12 cellular contexts compared by ENCODE assay signal in genomic region chr17:27808629-27809028, GRCh38. TPM values are rescaled to one million over a fixed set of nuclear protein-coding genes. Genes with fewer than 3 reads are reported as not detected.
DNase-seq lines count a peak whose midpoint lies in the region; ATAC-seq and TF ChIP-seq lines count a peak whose summit lies in the region.
"Had no signal": no experiment of that assay in that cellular context is flagged by ENCODE, and none has a peak within 500 bp of the region (broad histone marks: within the 10 kb centered on the region; RNA-seq: fewer than 3 reads in every experiment).

No MANE protein-coding gene starts in this region.

- ATAC-seq in HG02610 (IDR thresholded peaks at IDR 0.05; ENCODE audit: unreplicated experiment), result peak; percentile 23
- ATAC-seq in sciatic nerve, result no peak
- no peak for ATAC-seq in GM21390 (IDR thresholded peaks at IDR 0.05; ENCODE audit: unreplicated experiment)

- peak overlapping the region; percentile 96 for H3K27ac Mint-ChIP-seq in activated CD4-positive, alpha-beta T cell treated with anti-CD3 and anti-CD28 coated beads, Interleukin-2, amount 10 ng/mL, durations not matched to agents 7 days and 5 days
- peak overlapping the region; percentile 86 for H3K27ac Mint-ChIP-seq in activated T-helper 2 cell treated with anti-CD3 and anti-CD28 coated beads, Interferon-gamma antibody, Interleukin-2, Interleukin-4, amounts not matched to agents 10 μg/mL and 5 μg/mL and 100 μg/mL, durations not matched to agents 14 hours and 24 hours and 36 hours

- intact Hi-C loops in activated T-helper 2 cell treated with anti-CD3 and anti-CD28 coated beads, Interferon-gamma antibody, Interleukin-2, Interleukin-4, amounts not matched to agents 10 μg/mL and 5 μg/mL and 100 μg/mL, durations not matched to agents 14 hours and 24 hours and 36 hours (cut with micrococcal nuclease), result loop anchor here (2.0 to 5.0 kb wide), 2 partner anchors 51 to 238 kb away; no protein-coding TSS in a partner anchor
- intact Hi-C loops in spleen (cut with DNase I; ENCODE audit: low total_unique reads), result loop anchor here (10.0 kb wide), 1 partner anchor 446 kb away; no protein-coding TSS in a partner anchor
- intact Hi-C loops in sciatic nerve (cut with DNase I), result no loop called here

- POLR2A ChIA-PET in activated CD4-positive, alpha-beta T cell treated with anti-CD3 and anti-CD28 coated beads, Interleukin-2, amount 10 ng/mL, durations not matched to agents 7 days and 5 days (lab: Charles Lee), result interaction anchor here (1.5 kb wide), 1 partner anchor 70 kb away, joined by 12 read pairs; no protein-coding TSS in a partner anchor

- H3K27ac ChIP-seq in spleen, result peak overlapping the region in 6 of 8 donors; percentile 64 to 84 (median 74)
- H3K27ac ChIP-seq in coronary artery, result no peak overlapping the region

- peaks cover 14% of the 10 kb centered on the region for H3K9me3 Mint-ChIP-seq in activated CD4-positive, alpha-beta T cell treated with anti-CD3 and anti-CD28 coated beads, Interleukin-2, amount 10 ng/mL, durations not matched to agents 7 days and 5 days
- H3K9me3 Mint-ChIP-seq in activated T-helper 2 cell treated with anti-CD3 and anti-CD28 coated beads, Interferon-gamma antibody, Interleukin-2, Interleukin-4, amounts not matched to agents 10 μg/mL and 5 μg/mL and 100 μg/mL, durations not matched to agents 14 hours and 24 hours and 36 hours, result peaks cover 4% of the 10 kb centered on the region
- H3K9me3 Mint-ChIP-seq: IgD-negative memory B cell had no signal

- CTCF ChIA-PET in activated CD4-positive, alpha-beta T cell treated with anti-CD3 and anti-CD28 coated beads, Interleukin-2, amount 10 ng/mL, durations not matched to agents 7 days and 5 days (lab: Charles Lee), result interaction anchor here (0.5 to 14.8 kb wide), 7 partner anchors 13 to 455 kb away, joined by 3 to 225 read pairs (median 3); partner anchors contain the start of gene LYRM9

- TF ChIP-seq POLR2A in spleen (IDR thresholded peaks at IDR 0.05), result no peak

- no peaks in the 10 kb centered on the region for H3K27me3 ChIP-seq in spleen (replicated peaks in 1 of 7)
- H3K27me3 ChIP-seq: left lung had no signal

- 54 to 65% (median 56%) methylated on average over 3 to 4 of the region's 4 CpGs for WGBS in spleen, 5 donors

- H3K36me3 Mint-ChIP-seq in activated CD4-positive, alpha-beta T cell treated with anti-CD3 and anti-CD28 coated beads, Interleukin-2, amount 10 ng/mL, durations not matched to agents 7 days and 5 days (ENCODE audit: low read depth), result peaks cover 15% of the 10 kb centered on the region
- peaks cover 7% of the 10 kb centered on the region for H3K36me3 Mint-ChIP-seq in activated T-helper 2 cell treated with anti-CD3 and anti-CD28 coated beads, Interferon-gamma antibody, Interleukin-2, Interleukin-4, amounts not matched to agents 10 μg/mL and 5 μg/mL and 100 μg/mL, durations not matched to agents 14 hours and 24 hours and 36 hours (ENCODE audit: low read depth)

- no peak for TF ChIP-seq CTCF in spleen (IDR thresholded peaks at IDR 0.05 in 8 of 11, conservative IDR thresholded peaks at IDR 0.05 in 3 of 11)
- TF ChIP-seq CTCF in coronary artery (IDR thresholded peaks at IDR 0.05), result no peak

- H3K4me3 ChIP-seq in spleen, result no peak overlapping the region
- H3K4me3 ChIP-seq in coronary artery, result no peak overlapping the region
- H3K4me3 ChIP-seq: left lung had no signal

- no peaks in the 10 kb centered on the region for H3K9me3 ChIP-seq in spleen
- H3K9me3 ChIP-seq: left lung had no signal

- no peaks in the 10 kb centered on the region for H3K27me3 Mint-ChIP-seq in activated CD4-positive, alpha-beta T cell treated with anti-CD3 and anti-CD28 coated beads, Interleukin-2, amount 10 ng/mL, durations not matched to agents 7 days and 5 days
- H3K27me3 Mint-ChIP-seq in activated T-helper 2 cell treated with anti-CD3 and anti-CD28 coated beads, Interferon-gamma antibody, Interleukin-2, Interleukin-4, amounts not matched to agents 10 μg/mL and 5 μg/mL and 100 μg/mL, durations not matched to agents 14 hours and 24 hours and 36 hours (ENCODE audit: low read depth), result no peaks in the 10 kb centered on the region
- H3K27me3 Mint-ChIP-seq: IgD-negative memory B cell had no signal

- H3K4me3 Mint-ChIP-seq in activated CD4-positive, alpha-beta T cell treated with anti-CD3 and anti-CD28 coated beads, Interleukin-2, amount 10 ng/mL, durations not matched to agents 7 days and 5 days, result peak overlapping the region; percentile 36
- peak overlapping the region; percentile 40 for H3K4me3 Mint-ChIP-seq in activated T-helper 2 cell treated with anti-CD3 and anti-CD28 coated beads, Interferon-gamma antibody, Interleukin-2, Interleukin-4, amounts not matched to agents 10 μg/mL and 5 μg/mL and 100 μg/mL, durations not matched to agents 14 hours and 24 hours and 36 hours (ENCODE audit: low read depth)
- H3K4me3 Mint-ChIP-seq: neural crest cell had no signal

- H3K36me3 ChIP-seq in spleen, result no peaks in the 10 kb centered on the region
- H3K36me3 ChIP-seq: left lung had no signal

- peaks cover 58% of the 10 kb centered on the region for H3K4me1 Mint-ChIP-seq in activated CD4-positive, alpha-beta T cell treated with anti-CD3 and anti-CD28 coated beads, Interleukin-2, amount 10 ng/mL, durations not matched to agents 7 days and 5 days
- peaks cover 51% of the 10 kb centered on the region for H3K4me1 Mint-ChIP-seq in activated T-helper 2 cell treated with anti-CD3 and anti-CD28 coated beads, Interferon-gamma antibody, Interleukin-2, Interleukin-4, amounts not matched to agents 10 μg/mL and 5 μg/mL and 100 μg/mL, durations not matched to agents 14 hours and 24 hours and 36 hours (ENCODE audit: low read depth)

- no peak for DNase-seq in activated CD4-positive, alpha-beta T cell treated with anti-CD3 and anti-CD28 coated beads, Interleukin-2, amount 10 ng/mL, durations not matched to agents 7 days and 5 days
- no peak for DNase-seq in activated CD4-positive, alpha-beta T cell treated with anti-CD3 and anti-CD28 coated beads, Interleukin-2, amount 50 U/mL, for 4 hours
- no peak for DNase-seq in activated T-helper 2 cell treated with anti-CD3 and anti-CD28 coated beads, Interferon-gamma antibody, Interleukin-2, Interleukin-4, amounts not matched to agents 10 μg/mL and 5 μg/mL and 100 μg/mL, durations not matched to agents 14 hours and 24 hours and 36 hours (ENCODE audit: low spot score)
- DNase-seq in spleen, result no peak
- DNase-seq in coronary artery (ENCODE audit: low spot score), result no peak
- DNase-seq in sciatic nerve (ENCODE audit: low spot score), result no peak
- DNase-seq: glutamatergic neuron, left lung had no signal

- H3K4me1 ChIP-seq in spleen, result peaks cover 10 to 41% (median 35%) of the 10 kb centered on the region in 6 donors

RNA-seq across cellular contexts. Expression of gene NOS2, which starts 8.3 kb away (rescaled TPM):
- not detected for total RNA-seq in activated CD4-positive, alpha-beta T cell treated with anti-CD3 and anti-CD28 coated beads, Interleukin-2, amount 10 ng/mL, durations not matched to agents 7 days and 5 days
- total RNA-seq in activated T-helper 2 cell treated with anti-CD3 and anti-CD28 coated beads, Interferon-gamma antibody, Interleukin-2, Interleukin-4, amounts not matched to agents 10 μg/mL and 5 μg/mL and 100 μg/mL, durations not matched to agents 14 hours and 24 hours and 36 hours, result 0.07 TPM in 1 of 2 replicates, not detected in the other
- total RNA-seq in spleen, result under 1 TPM in 6 of 7 donors, not detected in 1; 0.12 to 0.69 (median 0.32) TPM
- under 1 TPM; 0.02 to 0.10 (median 0.07) TPM for polyA plus RNA-seq in spleen
- 1.6 TPM for total RNA-seq in sciatic nerve

Comparison
In these comparisons a context has a peak if more than half of its experiments do, and no peak if none do; other contexts are left out.
1. H3K27ac ChIP-seq: peak in spleen (6 of 8); none in coronary artery (0 of 2).